ENCODE assay signal across 10 cellular contexts in the genomic region with DNA sequence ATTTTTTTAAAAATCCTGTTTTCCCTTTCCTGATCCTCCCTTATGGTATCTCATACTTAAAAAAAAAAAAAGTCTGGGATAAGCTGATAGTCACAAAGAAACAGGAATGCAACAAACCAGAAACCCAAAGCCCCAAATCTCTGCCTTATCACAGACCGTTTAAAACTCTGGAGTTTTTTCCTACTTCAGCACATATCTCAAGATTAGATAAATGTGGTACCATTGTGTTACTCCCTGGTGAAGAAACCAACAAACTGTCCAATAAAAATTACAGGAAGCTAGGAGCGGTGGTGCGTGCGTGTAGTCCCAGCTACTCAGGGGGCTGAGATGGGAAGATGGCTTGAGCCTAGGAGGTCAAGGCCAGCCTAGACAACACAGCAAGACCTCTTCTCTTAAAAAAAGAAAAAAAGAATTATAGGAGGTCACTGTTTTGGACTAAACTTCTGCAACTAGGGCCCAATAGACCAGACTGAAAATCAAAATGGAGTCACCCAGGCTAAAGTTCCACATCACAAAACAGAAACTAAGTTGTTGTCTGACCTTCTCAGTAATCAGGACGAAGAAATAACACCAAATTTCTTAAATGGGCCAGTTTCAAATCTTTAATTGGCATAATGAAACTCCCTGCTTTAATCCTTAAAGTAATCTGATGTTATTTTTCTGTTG. TPM values are rescaled to one million over a fixed set of nuclear protein-coding genes. Genes with fewer than 3 reads are reported as not detected.
DNase-seq lines count a peak whose midpoint lies in the region; ATAC-seq, FAIRE-seq and TF ChIP-seq lines count a peak whose summit lies in the region.
"Had no signal": no experiment of that assay in that cellular context is flagged by ENCODE, and none has a peak within 500 bp of the region (broad histone marks: within the 10 kb centered on the region; RNA-seq: fewer than 3 reads in every experiment).

No MANE protein-coding gene starts in this region.

- H3K9ac ChIP-seq in SK-N-MC (ENCODE audit: insufficient read length) (no peak overlapping the region), fibroblast of lung (ENCODE audit: insufficient read depth, low read length) (no peak overlapping the region)

- DNase-seq in GM18507 (ENCODE audit: extremely low spot score, insufficient read length, low read depth) (no peak), SK-N-MC (ENCODE audit: low read depth, low spot score) (no peak), fibroblast of lung (ENCODE audit: low read depth in 2 of 2) (peak in 1 of 2 donors; percentile 61), psoas muscle (no peak), HPDE6-E6E7 (ENCODE audit: extremely low spot score) (no peak), NCI-H524 treated with DMSO at 0.1 percent for 48 hours (lab: John Stamatoyannopoulos, UW) (no peak), head of caudate nucleus (no peak), AML-193 (lab: John Stamatoyannopoulos, UW) (no peak)
- DNase-seq: DND-41, NCI-H1048 had no signal

- H3K27me3 ChIP-seq in fibroblast of lung (ENCODE audit: control insufficient read depth, insufficient read depth, low read length) (no peaks in the 10 kb centered on the region), psoas muscle (ENCODE audit: insufficient read depth in 3 of 3, low read length in 2 of 3) (no peaks in the 10 kb centered on the region)

- H3K79me2 ChIP-seq in fibroblast of lung (ENCODE audit: control insufficient read depth, insufficient read depth, low read length): no peaks in the 10 kb centered on the region

- H3K9me3 ChIP-seq in SK-N-MC (ENCODE audit: low read depth, low read length) (no peaks in the 10 kb centered on the region), fibroblast of lung (ENCODE audit: control insufficient read depth, insufficient read depth, low read depth, low read length) (no peaks in the 10 kb centered on the region), psoas muscle (no peaks in the 10 kb centered on the region)

- H3K4me3 ChIP-seq in SK-N-MC: no peak overlapping the region
- H3K4me3 ChIP-seq in fibroblast of lung (replicated peaks in 1 of 4; ENCODE audit: control extremely low read depth in 1 of 4, insufficient read depth in 1 of 4, low read depth in 3 of 4, low read length in 4 of 4): peak overlapping the region in 1 of 4 experiments; percentile 27
- no peak overlapping the region for H3K4me3 ChIP-seq in psoas muscle

- no peaks in the 10 kb centered on the region for H3K4me1 ChIP-seq in fibroblast of lung (ENCODE audit: control insufficient read depth, extremely low read depth, insufficient read depth, low read length)
- no peaks in the 10 kb centered on the region for H3K4me1 ChIP-seq in psoas muscle

- H2AFZ ChIP-seq in fibroblast of lung (ENCODE audit: low read length): no peak overlapping the region

- no peak for TF ChIP-seq CTCF in fibroblast of lung (conservative IDR thresholded peaks at IDR 0.05 in 1 of 2, IDR thresholded peaks at IDR 0.05 in 1 of 2; ENCODE audit: low read depth in 1 of 2, low read length in 2 of 2)
- no peak for TF ChIP-seq CTCF in psoas muscle (IDR thresholded peaks at IDR 0.05)

- FAIRE-seq in GM18507 (lab: Jason Lieb, UNC): peak; percentile 73

- 79 to 81% (median 80%) methylated on average over 5 of the region's 5 CpGs for WGBS in psoas muscle, 3 donors

- H3K27ac ChIP-seq in SK-N-MC (peak overlapping the region; percentile 74), fibroblast of lung (ENCODE audit: insufficient read depth, low read length) (peak overlapping the region; percentile 76), psoas muscle (peak overlapping the region; percentile 23)

- no peak for ATAC-seq in psoas muscle

- intact Hi-C loops in psoas muscle (cut with DNase I) (no loop called here), head of caudate nucleus (cut with DNase I) (no loop called here)

- H3K4me2 ChIP-seq in fibroblast of lung (ENCODE audit: extremely low read depth, insufficient read depth, low read length): peak overlapping the region; percentile 57

- no peaks in the 10 kb centered on the region for H4K20me1 ChIP-seq in fibroblast of lung (ENCODE audit: control insufficient read depth, extremely low read depth, insufficient read depth, low read length)

- H3K36me3 ChIP-seq in SK-N-MC (ENCODE audit: insufficient read depth, low read length) (no peaks in the 10 kb centered on the region), fibroblast of lung (ENCODE audit: control insufficient read depth, insufficient read depth, low read length) (no peaks in the 10 kb centered on the region), psoas muscle (ENCODE audit: insufficient read depth in 1 of 2, low read depth in 1 of 2) (no peaks in the 10 kb centered on the region)

RNA-seq across cellular contexts. Expression of a gene that starts 51.9 kb away (rescaled TPM):
- total RNA-seq in fibroblast of lung (1.8 and 2.3 TPM in 2 replicates), psoas muscle (1 to 10 TPM; 1.2 to 2.3 (median 2.1) TPM)
- polyA plus RNA-seq in fibroblast of lung (0.14 and 0.73 TPM in 2 replicates), psoas muscle (under 1 TPM; 0.17 to 0.31 (median 0.30) TPM)
- polyA plus RNA-seq in fibroblast of lung (2012): 0.07 and 0.41 TPM in 2 replicates
- polyA minus RNA-seq in fibroblast of lung (ENCODE audit: low replicate concordance): not detected in 2 replicates

Comparison
In these comparisons a context has a peak if more than half of its experiments do, and no peak if none do; other contexts are left out.
1. H3K27ac ChIP-seq: peak in every context shown above with its lines; median percentile 76 in fibroblast of lung; 74 in SK-N-MC; 23 in psoas muscle.